Comparison of ENCODE assay signal across 10 cellular contexts in the genomic region with DNA sequence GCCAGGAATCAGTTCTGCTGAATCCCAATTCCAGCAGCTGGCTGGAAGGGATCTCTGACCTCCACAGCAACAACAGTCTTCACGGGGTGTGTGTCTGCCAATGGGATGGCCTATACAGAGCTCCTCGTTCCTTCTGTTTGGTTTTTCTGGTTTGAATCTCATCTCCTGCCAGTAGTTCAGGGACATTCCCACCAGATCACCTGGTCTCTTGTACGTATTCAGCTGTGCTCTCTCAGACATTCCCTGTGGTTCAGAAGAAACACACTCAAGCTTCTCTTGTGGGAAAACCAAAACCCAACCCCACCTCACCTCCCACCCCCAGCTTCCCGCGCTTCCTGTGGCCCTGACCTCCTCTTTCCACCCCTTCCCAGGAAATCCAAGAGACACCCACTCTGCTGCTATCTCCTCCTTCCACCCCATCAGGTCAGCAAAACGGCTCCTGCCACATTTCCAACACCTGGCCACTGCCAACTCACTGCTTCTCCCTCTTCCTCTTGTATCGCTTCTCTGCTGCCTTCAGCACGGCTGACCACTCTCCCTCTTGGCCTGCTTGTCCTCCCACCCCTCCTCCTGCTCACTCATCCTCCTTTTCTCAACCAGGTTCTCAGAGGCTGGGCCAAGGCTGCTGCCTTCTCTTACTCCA.
DNase-seq lines count a peak whose midpoint lies in the region; ATAC-seq and TF ChIP-seq lines count a peak whose summit lies in the region.
"Had no signal": no experiment of that assay in that cellular context is flagged by ENCODE, and none has a peak within 500 bp of the region (broad histone marks: within the 10 kb centered on the region; RNA-seq: fewer than 3 reads in every experiment).

No MANE protein-coding gene starts in this region.

- H3K4me1 ChIP-seq in breast epithelium (peaks cover 0 to 6% of the 10 kb centered on the region in 2 donors), neuronal stem cell (ENCODE audit: control insufficient read depth in 2 of 2, insufficient read depth in 1 of 2, low read depth in 1 of 2, low read length in 2 of 2) (peaks cover 24% of the 10 kb centered on the region in 2 donors)

- no peak overlapping the region for H2AFZ ChIP-seq in neuronal stem cell (ENCODE audit: low read length)

- no peak for DNase-seq in breast epithelium (ENCODE audit: low spot score in 2 of 2)
- DNase-seq in neuronal stem cell (ENCODE audit: low spot score), result no peak
- DNase-seq in activated CD4-positive, alpha-beta T cell treated with anti-CD3 and anti-CD28 coated beads, Interleukin-2, amount 50 U/mL, for 1 hour, result no peak
- DNase-seq in SIG-M5 (lab: John Stamatoyannopoulos, UW), result no peak
- DNase-seq in head of caudate nucleus, result no peak
- DNase-seq: activated naive CD8-positive, alpha-beta T cell treated with anti-CD3 and anti-CD28 coated beads, Interleukin-2, amount 10 ng/mL, durations not matched to agents 7 days and 5 days; NCI-H524 had no signal

- ATAC-seq in GM18858 (IDR thresholded peaks at IDR 0.05; ENCODE audit: unreplicated experiment), result peak; percentile 21
- ATAC-seq in HG02840 (IDR thresholded peaks at IDR 0.05; ENCODE audit: low FRiP score, unreplicated experiment), result peak; percentile 31
- ATAC-seq in HG03025 (IDR thresholded peaks at IDR 0.05; ENCODE audit: low FRiP score, unreplicated experiment), result no peak

- H3K9ac ChIP-seq in neuronal stem cell (ENCODE audit: low read depth, low read length, poor library complexity), result no peak overlapping the region

- H3K4me3 ChIP-seq in breast epithelium (no peak overlapping the region), neuronal stem cell (ENCODE audit: low read length in 2 of 2) (no peak overlapping the region)

- H2BK12ac ChIP-seq in neuronal stem cell (ENCODE audit: low read length), result no peak overlapping the region

- no peaks in the 10 kb centered on the region for H3K36me3 ChIP-seq in breast epithelium
- peaks cover 7 to 39% of the 10 kb centered on the region in 2 donors for H3K36me3 ChIP-seq in neuronal stem cell (replicated peaks in 1 of 2; ENCODE audit: control insufficient read depth in 2 of 2, insufficient read depth in 2 of 2, low read length in 2 of 2)

- no peaks in the 10 kb centered on the region for H3K79me1 ChIP-seq in neuronal stem cell (ENCODE audit: low read depth, low read length)

- H3K27ac ChIP-seq in breast epithelium, result peak overlapping the region; percentile 73 to 82
- no peak overlapping the region for H3K27ac ChIP-seq in neuronal stem cell (replicated peaks; ENCODE audit: low read length)

- no peak overlapping the region for H4K91ac ChIP-seq in neuronal stem cell (ENCODE audit: low read depth, low read length, poor library complexity)

- H3K18ac ChIP-seq in neuronal stem cell (ENCODE audit: low read length), result no peak overlapping the region

- no peak overlapping the region for H3K23ac ChIP-seq in neuronal stem cell (ENCODE audit: low read depth, low read length, poor library complexity)

- no peak overlapping the region for H2BK120ac ChIP-seq in neuronal stem cell (ENCODE audit: low read depth, low read length)

- WGBS in neuronal stem cell (ENCODE audit: extremely low coverage in 2 of 2, insufficient read length in 2 of 2, insufficient replicate concordance in 1 of 2), 2 donors, result no CpG with 5 or more reads among the region's 8 CpGs

- H3K27me3 ChIP-seq in breast epithelium (no peaks in the 10 kb centered on the region), neuronal stem cell (ENCODE audit: control insufficient read depth in 3 of 3, insufficient read depth in 3 of 3, low read depth in 1 of 3, low read length in 3 of 3) (no peaks in the 10 kb centered on the region)

- H3K9me3 ChIP-seq in breast epithelium (no peaks in the 10 kb centered on the region), neuronal stem cell (replicated peaks in 1 of 2; ENCODE audit: control insufficient read depth in 2 of 2, insufficient read depth in 1 of 2, low read depth in 1 of 2, low read length in 2 of 2) (peaks cover 0 to 12% of the 10 kb centered on the region in 2 donors)

- peak overlapping the region; percentile 25 for H2BK15ac ChIP-seq in neuronal stem cell (ENCODE audit: low read length)

- no peak for TF ChIP-seq POLR2A in breast epithelium (IDR thresholded peaks at IDR 0.05)

- no peak overlapping the region for H2AK5ac ChIP-seq in neuronal stem cell (ENCODE audit: low read depth, low read length)

- H3K4me2 ChIP-seq in neuronal stem cell (ENCODE audit: insufficient read depth, low read length, poor library complexity, severe bottlenecking), result no peak overlapping the region

- no peak overlapping the region for H3K14ac ChIP-seq in neuronal stem cell (ENCODE audit: low read length)

- no peak overlapping the region for H4K8ac ChIP-seq in neuronal stem cell (ENCODE audit: low read depth, low read length)

- no peak overlapping the region for H3K4ac ChIP-seq in neuronal stem cell (ENCODE audit: low read length)

- no peak overlapping the region for H2BK5ac ChIP-seq in neuronal stem cell (ENCODE audit: low read length)

- intact Hi-C loops in breast epithelium (cut with DNase I; ENCODE audit: low total_unique reads), result loop anchor here (5.0 kb wide), 1 partner anchor 891 kb away; no protein-coding TSS in a partner anchor
- intact Hi-C loops in head of caudate nucleus (cut with DNase I), result no loop called here

- no peak for TF ChIP-seq CTCF in breast epithelium (IDR thresholded peaks at IDR 0.05)
